ENCODE assay signal across 27 cellular contexts in the genomic region with DNA sequence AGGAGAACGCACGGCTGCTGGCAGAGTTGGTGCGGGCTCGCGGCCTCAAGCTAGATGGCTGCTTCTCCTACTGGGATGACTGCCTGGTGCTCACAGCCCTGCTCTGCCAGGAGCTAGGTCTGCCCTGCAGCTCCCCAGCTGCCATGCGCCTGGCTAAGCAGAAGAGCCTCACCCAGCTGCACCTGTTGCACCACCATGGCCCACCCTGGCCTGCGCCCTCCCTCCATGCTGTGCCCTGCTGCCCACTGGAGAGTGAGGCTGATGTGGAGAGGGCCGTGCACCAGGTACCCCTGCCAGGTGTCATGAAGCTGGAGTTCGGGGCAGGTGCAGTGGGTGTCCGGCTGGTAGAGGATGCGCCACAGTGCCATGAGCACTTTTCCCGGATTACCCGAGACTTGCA. TPM values are rescaled to one million over a fixed set of nuclear protein-coding genes. Genes with fewer than 3 reads are reported as not detected.
"Had no signal": no experiment of that assay in that cellular context is flagged by ENCODE, and none has a peak within 500 bp of the region (broad histone marks: within the 10 kb centered on the region; RNA-seq: fewer than 3 reads in every experiment).

No MANE protein-coding gene starts in this region.

- ATAC-seq: natural killer cell; right lobe of liver; stimulated activated naive B cell treated with anti-CD40 and anti-IgM and Interleukin-4, amounts not matched to agents 10 μg/mL and 1 μg/mL and 100 μg/mL, for 72 hours; stimulated activated naive CD8-positive, alpha-beta T cell treated with anti-CD3 and anti-CD28 coated beads, Interleukin-15, Interleukin-2, amounts not matched to agents 100 U/mL and 50 U/mL, for 24 hours had no signal

- H3K27me3 Mint-ChIP-seq: naive B cell; progenitor cell of endocrine pancreas; stimulated activated naive B cell treated with anti-CD40 and anti-IgM and Interleukin-4, amounts not matched to agents 10 μg/mL and 1 μg/mL and 100 μg/mL, for 72 hours; type B pancreatic cell had no signal

- H3K27ac ChIP-seq: hepatocyte, left ventricle myocardium inferior, neural progenitor cell, ovary, right atrium auricular region, right lobe of liver, stomach, suprapubic skin, tibial nerve, uterus had no signal

- DNase-seq: left ventricle myocardium inferior; naive B cell; natural killer cell; nephron progenitor cell; right lobe of liver; stimulated activated CD4-positive, alpha-beta T cell treated with anti-CD3 and anti-CD28 coated beads, Interleukin-12 subunit alpha, Interleukin-12 subunit beta, amount 100 ng/mL, for 4 hours; stimulated activated CD4-positive, alpha-beta T cell treated with anti-CD3 and anti-CD28 coated beads, Interleukin-15, amount 100 ng/mL, for 24 hours; stimulated activated CD4-positive, alpha-beta T cell treated with anti-CD3 and anti-CD28 coated beads, Interleukin-2, amount 100 ng/mL, for 24 hours; stimulated activated CD4-positive, alpha-beta T cell treated with anti-CD3 and anti-CD28 coated beads, Interleukin-4, amount 100 ng/mL, for 1 hour; stimulated activated naive B cell treated with anti-CD40 and anti-IgM and Interleukin-4, amounts not matched to agents 10 μg/mL and 1 μg/mL and 100 μg/mL, for 72 hours; stimulated activated naive CD8-positive, alpha-beta T cell treated with anti-CD3 and anti-CD28 coated beads, Interleukin-15, Interleukin-2, amounts not matched to agents 100 U/mL and 50 U/mL, for 24 hours; stomach; uterus had no signal

- H2AFZ ChIP-seq: hepatocyte, neural progenitor cell had no signal

- H3K27ac Mint-ChIP-seq: mesothelial cell of epicardium; natural killer cell; nephron progenitor cell; stimulated activated naive B cell treated with anti-CD40 and anti-IgM and Interleukin-4, amounts not matched to agents 10 μg/mL and 1 μg/mL and 100 μg/mL, for 72 hours had no signal

- H3K4me2 ChIP-seq: hepatocyte, neural progenitor cell, smooth muscle cell had no signal

- H3K36me3 ChIP-seq: left ventricle myocardium inferior, neural progenitor cell, ovary, right atrium auricular region, right lobe of liver, stomach, suprapubic skin, tibial nerve, uterus had no signal

- H3K27me3 ChIP-seq: hepatocyte, ovary, right atrium auricular region, right lobe of liver, stomach, suprapubic skin, tibial nerve, uterus had no signal

- H3K9ac ChIP-seq: neural progenitor cell had no signal

- H3K4me3 Mint-ChIP-seq: mesothelial cell of epicardium; nephron progenitor cell; stimulated activated naive B cell treated with anti-CD40 and anti-IgM and Interleukin-4, amounts not matched to agents 10 μg/mL and 1 μg/mL and 100 μg/mL, for 72 hours had no signal

- H3K36me3 Mint-ChIP-seq: mesothelial cell of epicardium, naive B cell, natural killer cell, neural progenitor cell, type B pancreatic cell had no signal

- H3K9me3 ChIP-seq: left ventricle myocardium inferior, ovary, right atrium auricular region, right lobe of liver, stomach, suprapubic skin, tibial nerve, uterus had no signal

- H3K4me3 ChIP-seq: hepatocyte, left ventricle myocardium inferior, lung, neural progenitor cell, ovary, right atrium auricular region, right lobe of liver, smooth muscle cell, stomach, suprapubic skin, tibial nerve, uterus had no signal

RNA-seq across cellular contexts. Expression of a gene that starts 14.0 kb away (rescaled TPM):
- total RNA-seq: skeletal muscle tissue, smooth muscle cell had no signal

RNA-seq across cellular contexts. Expression of a gene that starts 19.6 kb away (rescaled TPM):
- total RNA-seq: hepatocyte, pulmonary artery endothelial cell, renal cortical epithelial cell, smooth muscle cell had no signal
- polyA plus RNA-seq: smooth muscle cell had no signal
